Comparison of ENCODE assay signal across 13 cellular contexts in the genomic region with DNA sequence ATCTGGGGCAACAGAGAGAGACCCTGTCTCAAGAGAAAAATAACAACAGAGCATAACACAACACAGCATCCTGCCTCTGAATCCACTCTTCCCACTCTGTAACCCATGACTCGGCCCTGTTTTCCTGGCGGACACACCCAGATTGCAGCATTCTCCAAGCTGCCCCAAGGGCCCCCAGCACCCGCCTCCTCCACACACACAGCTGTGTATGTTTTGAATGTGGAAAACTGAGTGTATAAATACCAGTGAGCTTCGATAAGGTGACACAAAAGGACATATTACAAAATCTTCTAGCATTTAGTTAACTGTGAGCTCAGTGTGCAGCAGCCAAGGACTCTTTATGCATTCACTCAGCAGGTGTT. TPM values are rescaled to one million over a fixed set of nuclear protein-coding genes. Genes with fewer than 3 reads are reported as not detected.
DNase-seq lines count a peak whose midpoint lies in the region; ATAC-seq, FAIRE-seq and TF ChIP-seq lines count a peak whose summit lies in the region.
"Had no signal": no experiment of that assay in that cellular context is flagged by ENCODE, and none has a peak within 500 bp of the region (broad histone marks: within the 10 kb centered on the region; RNA-seq: fewer than 3 reads in every experiment).

No MANE protein-coding gene starts in this region.

- H3K27me3 ChIP-seq in adipocyte (replicated peaks; ENCODE audit: control insufficient read depth, insufficient read depth, low read length) (no peaks in the 10 kb centered on the region), heart right ventricle (no peaks in the 10 kb centered on the region), gastrocnemius medialis (no peaks in the 10 kb centered on the region)
- H3K27me3 ChIP-seq: adrenal gland had no signal

- no peaks in the 10 kb centered on the region for H3K27me3 Mint-ChIP-seq in activated CD4-positive, alpha-beta memory T cell treated with anti-CD3 and anti-CD28 coated beads for 36 hours

- no peak for FAIRE-seq in GM19239 (lab: Jason Lieb, UNC)
- FAIRE-seq: G401.6 had no signal

- 66 to 71% methylated on average over 4 of the region's 4 CpGs for WGBS in heart right ventricle, 2 donors

- in situ Hi-C loops in gastrocnemius medialis (cut with MboI; ENCODE audit: low sequenced_read_pairs in 4 of 4): loop anchor here in 2 of 4 donors (10.0 kb wide), 2 partner anchors 60 to 140 kb away; a partner anchor contains a TSS

- H3K4me3 ChIP-seq in adipocyte (ENCODE audit: low read length): peak overlapping the region; percentile 38
- H3K4me3 ChIP-seq in heart right ventricle: no peak overlapping the region
- H3K4me3 ChIP-seq in gastrocnemius medialis: no peak overlapping the region
- H3K4me3 ChIP-seq: adrenal gland had no signal

- POLR2A ChIA-PET in activated CD4-positive, alpha-beta memory T cell treated with anti-CD3 and anti-CD28 coated beads for 36 hours (lab: Charles Lee): interaction anchor here (0.6 kb wide), 1 partner anchor 56 kb away, joined by 3 read pairs; no protein-coding TSS in a partner anchor

- H3K9me3 ChIP-seq in adipocyte (ENCODE audit: control insufficient read depth, low read length): no peaks in the 10 kb centered on the region
- no peaks in the 10 kb centered on the region for H3K9me3 ChIP-seq in heart right ventricle
- no peaks in the 10 kb centered on the region for H3K9me3 ChIP-seq in gastrocnemius medialis
- H3K9me3 ChIP-seq: adrenal gland had no signal

- intact Hi-C loops in heart right ventricle (cut with DNase I) (loop anchor here in 4 of 10 donors (2.0 to 10.0 kb wide), 3 partner anchors 56 to 260 kb away; no protein-coding TSS in a partner anchor), gastrocnemius medialis (cut with DNase I; ENCODE audit: low total_unique reads) (loop anchor here (2.0 kb wide), 1 partner anchor 48 kb away; no protein-coding TSS in a partner anchor)
- intact Hi-C loops in activated CD4-positive, alpha-beta memory T cell treated with anti-CD3 and anti-CD28 coated beads for 36 hours (cut with micrococcal nuclease): loop anchor here (2.0 kb wide), 1 partner anchor 262 kb away; no protein-coding TSS in a partner anchor

- H3K27ac Mint-ChIP-seq in activated CD4-positive, alpha-beta memory T cell treated with anti-CD3 and anti-CD28 coated beads for 36 hours: no peak overlapping the region

- peak overlapping the region in 6 of 10 donors; percentile 20 to 77 (median 48) for H3K27ac ChIP-seq in heart right ventricle
- peak overlapping the region; percentile 83 to 100 (median 98) for H3K27ac ChIP-seq in gastrocnemius medialis

- H3K4me3 Mint-ChIP-seq in activated CD4-positive, alpha-beta memory T cell treated with anti-CD3 and anti-CD28 coated beads for 36 hours: no peak overlapping the region

- H3K4me1 ChIP-seq in adipocyte (ENCODE audit: control insufficient read depth, insufficient read depth, low read length): peaks cover 33% of the 10 kb centered on the region
- H3K4me1 ChIP-seq in heart right ventricle: peaks cover 4 to 61% (median 32%) of the 10 kb centered on the region in 9 donors
- H3K4me1 ChIP-seq in gastrocnemius medialis: peaks cover 78 to 91% of the 10 kb centered on the region in 2 donors

- peak in 5 of 8 donors; percentile 50 to 64 (median 61) for ATAC-seq in heart right ventricle
- ATAC-seq in gastrocnemius medialis: peak in 1 of 2 donors; percentile 8
- ATAC-seq: activated CD4-positive, CD25-positive, alpha-beta regulatory T cell treated with anti-CD3 and anti-CD28 coated beads, Interleukin-2, amount 50 U/mL, for 24 hours had no signal

- TF ChIP-seq CTCF in heart right ventricle (IDR thresholded peaks at IDR 0.05) (no peak), gastrocnemius medialis (IDR thresholded peaks at IDR 0.05 in 4 of 5, conservative IDR thresholded peaks at IDR 0.05 in 1 of 5) (no peak)

- H3K9ac ChIP-seq in adipocyte (ENCODE audit: low read length): peak overlapping the region; percentile 63

- peak in 1 of 2 donors; percentile 36 for TF ChIP-seq POLR2A in gastrocnemius medialis (IDR thresholded peaks at IDR 0.05)

- peak; percentile 47 for DNase-seq in ELR (ENCODE audit: low read depth)
- peak; percentile 85 for DNase-seq in adipocyte (ENCODE audit: low read depth)
- peak in 1 of 2 donors; percentile 60 for DNase-seq in heart right ventricle
- DNase-seq in gastrocnemius medialis: peak in 1 of 2 donors; percentile 71
- DNase-seq in GM19239 (ENCODE audit: insufficient read length, low spot score): no peak
- DNase-seq in activated CD4-positive, alpha-beta memory T cell treated with anti-CD3 and anti-CD28 coated beads for 36 hours: no peak
- DNase-seq in NCI-H187 treated with DMSO at 0.1 percent for 48 hours (lab: John Stamatoyannopoulos, UW): no peak
- DNase-seq in NCI-H2081 treated with DMSO at 0.1 percent for 48 hours (lab: John Stamatoyannopoulos, UW): no peak
- DNase-seq: NCI-H524; stimulated activated CD4-positive, alpha-beta T cell treated with anti-CD3 and anti-CD28 coated beads, Interleukin-2, amount 100 ng/mL, for 48 hours had no signal

- no peaks in the 10 kb centered on the region for H3K36me3 Mint-ChIP-seq in activated CD4-positive, alpha-beta memory T cell treated with anti-CD3 and anti-CD28 coated beads for 36 hours

- CTCF ChIA-PET in activated CD4-positive, alpha-beta memory T cell treated with anti-CD3 and anti-CD28 coated beads for 36 hours (lab: Charles Lee): interaction anchor here (0.6 to 12.8 kb wide), 11 partner anchors 9 to 339 kb away, joined by 3 to 281 read pairs (median 9); a partner anchor contains a TSS

- no peaks in the 10 kb centered on the region for H3K9me3 Mint-ChIP-seq in activated CD4-positive, alpha-beta memory T cell treated with anti-CD3 and anti-CD28 coated beads for 36 hours

- H3K4me1 Mint-ChIP-seq in activated CD4-positive, alpha-beta memory T cell treated with anti-CD3 and anti-CD28 coated beads for 36 hours (ENCODE audit: low read depth): peaks cover 8% of the 10 kb centered on the region

- H3K36me3 ChIP-seq in adipocyte (ENCODE audit: control insufficient read depth, insufficient read depth, low read length, severe bottlenecking): no peaks in the 10 kb centered on the region
- peaks cover 0 to 4% (median 0%) of the 10 kb centered on the region in 9 donors for H3K36me3 ChIP-seq in heart right ventricle
- H3K36me3 ChIP-seq in gastrocnemius medialis: peaks cover 0 to 3% of the 10 kb centered on the region in 2 donors
- H3K36me3 ChIP-seq: adrenal gland had no signal

RNA-seq across cellular contexts. Expression of a gene that starts 13.0 kb away (rescaled TPM):
- 10 to 100 TPM; 19.8 to 79.6 (median 32.2) TPM for total RNA-seq in heart right ventricle
- polyA plus RNA-seq in heart right ventricle: 10 to 100 TPM; 17.6 to 41.9 TPM
- 100 to 1,000 TPM; 245 to 391 (median 274) TPM for total RNA-seq in gastrocnemius medialis
- total RNA-seq in activated CD4-positive, alpha-beta memory T cell treated with anti-CD3 and anti-CD28 coated beads for 36 hours: 10 to 100 TPM; 20.3 to 21.6 TPM

Comparison
In these comparisons a context has a peak if more than half of its experiments do, and no peak if none do; other contexts are left out.
1. DNase-seq: peak in ELR (single experiment) and adipocyte (single experiment); none in GM19239 (single experiment), activated CD4-positive, alpha-beta memory T cell treated with anti-CD3 and anti-CD28 coated beads for 36 hours (single experiment), NCI-H187 treated with DMSO at 0.1 percent for 48 hours (single experiment) and NCI-H2081 treated with DMSO at 0.1 percent for 48 hours (single experiment).